Comparison of ENCODE assay signal across 10 cellular contexts in genomic region chr20:44028868-44029847, GRCh38.
DNase-seq lines count a peak whose midpoint lies in the region; ATAC-seq lines count a peak whose summit lies in the region.
"Had no signal": no experiment of that assay in that cellular context is flagged by ENCODE, and none has a peak within 500 bp of the region (broad histone marks: within the 10 kb centered on the region; RNA-seq: fewer than 3 reads in every experiment).

No MANE protein-coding gene starts in this region.

- DNase-seq in activated gamma-delta T cell treated with Interleukin-2 at 50 U/mL for 16 hours = peak; percentile 30
- DNase-seq in activated gamma-delta T cell (lab: John Stamatoyannopoulos, UW) = no peak
- peak; percentile 55 for DNase-seq in activated T-cell treated with anti-CD3 and anti-CD28 coated beads, Interleukin-2, amount 50 U/mL, for 48 hours
- DNase-seq in stimulated activated naive CD8-positive, alpha-beta T cell treated with anti-CD3 and anti-CD28 coated beads, Interleukin-15, Interleukin-2, amounts not matched to agents 100 U/mL and 50 U/mL, for 24 hours = peak; percentile 30
- DNase-seq in T1000 (lab: John Stamatoyannopoulos, UW) = no peak
- DNase-seq in SKM-1 (lab: John Stamatoyannopoulos, UW; ENCODE audit: unreplicated experiment) = no peak
- DNase-seq: left cardiac atrium, PC-9 had no signal

- ATAC-seq in HG03060 (IDR thresholded peaks at IDR 0.05; ENCODE audit: low read depth, unreplicated experiment) = peak; percentile 80
- peak; percentile 85 for ATAC-seq in stimulated activated naive CD8-positive, alpha-beta T cell treated with anti-CD3 and anti-CD28 coated beads, Interleukin-15, Interleukin-2, amounts not matched to agents 100 U/mL and 50 U/mL, for 24 hours
- no peak for ATAC-seq in GM19397 (IDR thresholded peaks at IDR 0.05; ENCODE audit: unreplicated experiment)
- ATAC-seq: left cardiac atrium had no signal

Comparison
In these comparisons a context has a peak if more than half of its experiments do, and no peak if none do; other contexts are left out.
1. DNase-seq: peak in activated gamma-delta T cell treated with Interleukin-2 at 50 U/mL for 16 hours (single experiment), activated T-cell treated with anti-CD3 and anti-CD28 coated beads, Interleukin-2, amount 50 U/mL, for 48 hours (2 of 2) and stimulated activated naive CD8-positive, alpha-beta T cell treated with anti-CD3 and anti-CD28 coated beads, Interleukin-15, Interleukin-2, amounts not matched to agents 100 U/mL and 50 U/mL, for 24 hours (single experiment); none in activated gamma-delta T cell (single experiment), T1000 (single experiment) and SKM-1 (single experiment).